13 cellular contexts compared by ENCODE assay signal in genomic region chr3:133477497-133477896, GRCh38.
DNase-seq lines count a peak whose midpoint lies in the region; ATAC-seq and TF ChIP-seq lines count a peak whose summit lies in the region.
"Had no signal": no experiment of that assay in that cellular context is flagged by ENCODE, and none has a peak within 500 bp of the region (broad histone marks: within the 10 kb centered on the region; RNA-seq: fewer than 3 reads in every experiment).

No MANE protein-coding gene starts in this region.

- H3K4me3 ChIP-seq in left ventricle myocardium inferior, result no peak overlapping the region
- H3K4me3 ChIP-seq: colonic mucosa had no signal

- CTCF ChIA-PET in activated CD8-positive, alpha-beta memory T cell treated with anti-CD3 and anti-CD28 coated beads, Interleukin-2, amount 10 ng/mL, durations not matched to agents 7 days and 5 days (lab: Charles Lee), result interaction anchor here (6.5 kb wide), 1 partner anchor 13 kb away, joined by 38 read pairs; no protein-coding TSS in a partner anchor

- TF ChIP-seq CTCF in type B pancreatic cell (conservative IDR thresholded peaks at IDR 0.05), result no peak
- no peak for TF ChIP-seq CTCF in left ventricle myocardium inferior (IDR thresholded peaks at IDR 0.05; ENCODE audit: borderline replicate concordance)

- H3K27me3 ChIP-seq in left ventricle myocardium inferior (ENCODE audit: low read depth), result no peaks in the 10 kb centered on the region
- H3K27me3 ChIP-seq: colonic mucosa had no signal

- no peaks in the 10 kb centered on the region for H3K36me3 Mint-ChIP-seq in activated CD8-positive, alpha-beta memory T cell treated with anti-CD3 and anti-CD28 coated beads, Interleukin-2, amount 10 ng/mL, durations not matched to agents 7 days and 5 days
- H3K36me3 Mint-ChIP-seq in stimulated activated naive B cell treated with anti-CD40 and anti-IgM and Interleukin-4, amounts not matched to agents 10 μg/mL and 1 μg/mL and 100 μg/mL, for 72 hours, result no peaks in the 10 kb centered on the region
- H3K36me3 Mint-ChIP-seq in type B pancreatic cell, result no peaks in the 10 kb centered on the region

- no peak for ATAC-seq in activated CD8-positive, alpha-beta memory T cell treated with anti-CD3 and anti-CD28 coated beads, Interleukin-2, amount 10 ng/mL, durations not matched to agents 7 days and 5 days
- peak; percentile 31 for ATAC-seq in HG02610 (IDR thresholded peaks at IDR 0.05; ENCODE audit: unreplicated experiment)
- peak; percentile 35 for ATAC-seq in HG03521 (IDR thresholded peaks at IDR 0.05; ENCODE audit: unreplicated experiment)
- ATAC-seq in stimulated activated naive B cell treated with anti-CD40 and anti-IgM and Interleukin-4, amounts not matched to agents 10 μg/mL and 1 μg/mL and 100 μg/mL, for 72 hours (replicated peaks), result peak; percentile 22 to 46
- no peak for ATAC-seq in sciatic nerve

- no peak overlapping the region for H3K27ac ChIP-seq in left ventricle myocardium inferior (replicated peaks)
- H3K27ac ChIP-seq: colonic mucosa had no signal

- H3K36me3 ChIP-seq in left ventricle myocardium inferior, result no peaks in the 10 kb centered on the region
- H3K36me3 ChIP-seq: colonic mucosa had no signal

- intact Hi-C loops in sciatic nerve (cut with DNase I), result no loop called here
- intact Hi-C loops in left ventricle myocardium inferior (cut with micrococcal nuclease), result no loop called here

- peaks cover 50% of the 10 kb centered on the region for H3K4me1 Mint-ChIP-seq in activated CD8-positive, alpha-beta memory T cell treated with anti-CD3 and anti-CD28 coated beads, Interleukin-2, amount 10 ng/mL, durations not matched to agents 7 days and 5 days
- H3K4me1 Mint-ChIP-seq in stimulated activated naive B cell treated with anti-CD40 and anti-IgM and Interleukin-4, amounts not matched to agents 10 μg/mL and 1 μg/mL and 100 μg/mL, for 72 hours, result peaks cover 59 to 74% of the 10 kb centered on the region in 2 donors
- peaks cover 42% of the 10 kb centered on the region for H3K4me1 Mint-ChIP-seq in type B pancreatic cell (ENCODE audit: unreplicated experiment)

- no peaks in the 10 kb centered on the region for H3K27me3 Mint-ChIP-seq in activated CD8-positive, alpha-beta memory T cell treated with anti-CD3 and anti-CD28 coated beads, Interleukin-2, amount 10 ng/mL, durations not matched to agents 7 days and 5 days
- H3K27me3 Mint-ChIP-seq in stimulated activated naive B cell treated with anti-CD40 and anti-IgM and Interleukin-4, amounts not matched to agents 10 μg/mL and 1 μg/mL and 100 μg/mL, for 72 hours, result no peaks in the 10 kb centered on the region
- H3K27me3 Mint-ChIP-seq in type B pancreatic cell, result no peaks in the 10 kb centered on the region

- H3K4me1 ChIP-seq in left ventricle myocardium inferior, result peaks cover 19% of the 10 kb centered on the region
- H3K4me1 ChIP-seq: colonic mucosa had no signal

- H3K9me3 Mint-ChIP-seq in activated CD8-positive, alpha-beta memory T cell treated with anti-CD3 and anti-CD28 coated beads, Interleukin-2, amount 10 ng/mL, durations not matched to agents 7 days and 5 days (ENCODE audit: low read depth), result no peaks in the 10 kb centered on the region
- H3K9me3 Mint-ChIP-seq in stimulated activated naive B cell treated with anti-CD40 and anti-IgM and Interleukin-4, amounts not matched to agents 10 μg/mL and 1 μg/mL and 100 μg/mL, for 72 hours, result no peaks in the 10 kb centered on the region
- no peaks in the 10 kb centered on the region for H3K9me3 Mint-ChIP-seq in type B pancreatic cell
- H3K9me3 Mint-ChIP-seq: HFFc6 had no signal

- no peaks in the 10 kb centered on the region for H3K9me3 ChIP-seq in left ventricle myocardium inferior (replicated peaks)
- H3K9me3 ChIP-seq: colonic mucosa had no signal

- DNase-seq in activated CD8-positive, alpha-beta memory T cell treated with anti-CD3 and anti-CD28 coated beads, Interleukin-2, amount 10 ng/mL, durations not matched to agents 7 days and 5 days, result no peak
- DNase-seq in activated CD8-positive, alpha-beta memory T cell treated with anti-CD3 and anti-CD28 coated beads, Interleukin-2, amount 50 U/mL, for 4 hours, result no peak
- no peak for DNase-seq in stimulated activated naive B cell treated with anti-CD40 and anti-IgM and Interleukin-4, amounts not matched to agents 10 μg/mL and 1 μg/mL and 100 μg/mL, for 72 hours
- DNase-seq in type B pancreatic cell (ENCODE audit: extremely low spot score, unreplicated experiment), result no peak
- DNase-seq in sciatic nerve (ENCODE audit: low spot score), result no peak
- DNase-seq in left ventricle myocardium inferior, result no peak
- DNase-seq: 8988T; activated CD4-positive, alpha-beta T cell treated with anti-CD3 and anti-CD28 coated beads for 1 hour; foreskin melanocyte; HFFc6 had no signal

- peak overlapping the region; percentile 12 for H3K27ac Mint-ChIP-seq in activated CD8-positive, alpha-beta memory T cell treated with anti-CD3 and anti-CD28 coated beads, Interleukin-2, amount 10 ng/mL, durations not matched to agents 7 days and 5 days
- H3K27ac Mint-ChIP-seq in stimulated activated naive B cell treated with anti-CD40 and anti-IgM and Interleukin-4, amounts not matched to agents 10 μg/mL and 1 μg/mL and 100 μg/mL, for 72 hours, result peak overlapping the region; percentile 51
- H3K27ac Mint-ChIP-seq in type B pancreatic cell, result no peak overlapping the region
- H3K27ac Mint-ChIP-seq: HFFc6 had no signal

- no peak overlapping the region for H3K4me3 Mint-ChIP-seq in activated CD8-positive, alpha-beta memory T cell treated with anti-CD3 and anti-CD28 coated beads, Interleukin-2, amount 10 ng/mL, durations not matched to agents 7 days and 5 days
- H3K4me3 Mint-ChIP-seq in stimulated activated naive B cell treated with anti-CD40 and anti-IgM and Interleukin-4, amounts not matched to agents 10 μg/mL and 1 μg/mL and 100 μg/mL, for 72 hours, result no peak overlapping the region
- no peak overlapping the region for H3K4me3 Mint-ChIP-seq in type B pancreatic cell
- H3K4me3 Mint-ChIP-seq: HFFc6 had no signal

Comparison
In these comparisons a context has a peak if more than half of its experiments do, and no peak if none do; other contexts are left out.
1. ATAC-seq: peak in HG02610 (single experiment), HG03521 (single experiment) and stimulated activated naive B cell treated with anti-CD40 and anti-IgM and Interleukin-4, amounts not matched to agents 10 μg/mL and 1 μg/mL and 100 μg/mL, for 72 hours (2 of 2); none in activated CD8-positive, alpha-beta memory T cell treated with anti-CD3 and anti-CD28 coated beads, Interleukin-2, amount 10 ng/mL, durations not matched to agents 7 days and 5 days (single experiment) and sciatic nerve (single experiment).